1 cellular context compared by ENCODE assay signal in the genomic region with DNA sequence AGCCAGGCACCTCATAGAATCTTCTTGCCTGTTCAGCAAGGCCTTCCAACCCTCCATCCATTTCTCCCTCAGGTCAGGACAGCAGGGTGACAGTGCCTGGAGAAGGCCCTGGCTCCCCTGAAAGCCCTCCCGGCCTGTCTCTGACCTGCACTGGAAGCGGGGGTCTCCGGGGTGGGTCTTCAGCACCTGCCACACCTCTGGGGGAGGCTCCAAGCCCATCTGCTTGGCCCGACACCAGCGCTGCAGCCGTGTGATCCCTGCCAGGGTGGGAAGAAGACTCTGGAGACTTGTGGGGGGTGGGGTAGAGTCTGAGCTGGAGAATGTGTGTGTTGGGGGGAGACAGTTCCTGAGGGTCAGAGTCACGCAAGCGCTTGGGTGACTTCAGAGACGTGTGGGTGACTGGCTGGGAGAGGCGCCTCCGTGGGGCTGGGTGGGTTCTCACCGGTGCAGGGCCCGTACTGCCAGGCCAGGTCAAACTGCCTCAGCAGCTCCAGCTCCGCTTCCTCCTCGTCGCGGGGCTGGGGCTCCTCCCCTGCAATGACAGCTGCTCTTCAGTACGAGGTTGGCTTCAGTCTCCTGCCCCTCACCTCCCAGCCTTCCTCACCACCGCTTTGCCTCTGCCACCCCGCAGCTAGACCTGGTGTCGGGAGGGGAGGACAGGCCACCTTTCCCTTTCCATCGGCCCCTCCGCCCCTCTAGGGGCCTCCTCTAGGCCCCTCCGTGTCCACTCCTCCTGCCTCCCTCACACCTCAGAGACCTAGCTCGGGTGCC.
TF ChIP-seq lines count a peak whose summit lies in the region.

No MANE protein-coding gene starts in this region.

TF ChIP-seq in K562, 482 proteins besides CTCF, POLR2A, EP300 and RAD21 (continues in another document):
- peak; percentile 6; the same call in 1 of the 2 replicates for TF ChIP-seq ARID1B (IDR thresholded peaks at IDR 0.05)
- TF ChIP-seq FOXO4 (CRISPR knock-in tag; IDR thresholded peaks at IDR 0.05), result 0 out of 2 replicates have a peak, but pooled peaks have one; percentile 62
- TF ChIP-seq CREBBP (IDR thresholded peaks at IDR 0.05; ENCODE audit: low read depth, low read length), result no peak
- TF ChIP-seq, protein P1, sequence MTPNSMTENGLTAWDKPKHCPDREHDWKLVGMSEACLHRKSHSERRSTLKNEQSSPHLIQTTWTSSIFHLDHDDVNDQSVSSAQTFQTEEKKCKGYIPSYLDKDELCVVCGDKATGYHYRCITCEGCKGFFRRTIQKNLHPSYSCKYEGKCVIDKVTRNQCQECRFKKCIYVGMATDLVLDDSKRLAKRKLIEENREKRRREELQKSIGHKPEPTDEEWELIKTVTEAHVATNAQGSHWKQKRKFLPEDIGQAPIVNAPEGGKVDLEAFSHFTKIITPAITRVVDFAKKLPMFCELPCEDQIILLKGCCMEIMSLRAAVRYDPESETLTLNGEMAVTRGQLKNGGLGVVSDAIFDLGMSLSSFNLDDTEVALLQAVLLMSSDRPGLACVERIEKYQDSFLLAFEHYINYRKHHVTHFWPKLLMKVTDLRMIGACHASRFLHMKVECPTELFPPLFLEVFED (CRISPR knock-in tag; conservative IDR thresholded peaks at IDR 0.05), result no peak
- TF ChIP-seq NR2F6 (CRISPR knock-in tag; IDR thresholded peaks at IDR 0.05), result no peak
- no peak for TF ChIP-seq STAT5A (IDR thresholded peaks at IDR 0.05; ENCODE audit: borderline replicate concordance, low read length)
- no peak for TF ChIP-seq GMEB1 (CRISPR knock-in tag; IDR thresholded peaks at IDR 0.05)
- TF ChIP-seq RAD51 (IDR thresholded peaks at IDR 0.05; ENCODE audit: borderline replicate concordance, low read depth), result no peak
- TF ChIP-seq ARID4B (CRISPR knock-in tag; IDR thresholded peaks at IDR 0.05), result peak; percentile 87
- TF ChIP-seq YY1 (IDR thresholded peaks at IDR 0.05; ENCODE audit: borderline replicate concordance in 1 of 3, control insufficient read depth in 1 of 3, extremely low read depth in 1 of 3, insufficient read depth in 3 of 3, insufficient read length in 1 of 3, insufficient replicate concordance in 2 of 3, low read depth in 1 of 3, low read length in 2 of 3), result no peak
- no peak for TF ChIP-seq HDAC8 (tag; IDR thresholded peaks at IDR 0.05)
- no peak for TF ChIP-seq HMGN3 (IDR thresholded peaks at IDR 0.05; ENCODE audit: borderline replicate concordance, extremely low read depth, insufficient read length, low read depth, low read length)
- TF ChIP-seq KLF16 (IDR thresholded peaks at IDR 0.05), result no peak
- no peak for TF ChIP-seq SAFB2 (IDR thresholded peaks at IDR 0.05; ENCODE audit: borderline replicate concordance, low read depth, low read length, severe bottlenecking)
- TF ChIP-seq SRSF9 (IDR thresholded peaks at IDR 0.05; ENCODE audit: borderline replicate concordance, low read depth, low read length), result no peak
- no peak for TF ChIP-seq TARDBP (IDR thresholded peaks at IDR 0.05)
- TF ChIP-seq ZNF830 (CRISPR knock-in tag; IDR thresholded peaks at IDR 0.05), result 0 out of 2 replicates have a peak, but pooled peaks have one; percentile 74
- no peak for TF ChIP-seq THAP7 (CRISPR knock-in tag; IDR thresholded peaks at IDR 0.05)
- no peak for TF ChIP-seq HINFP (tag; conservative IDR thresholded peaks at IDR 0.05; ENCODE audit: low read depth)
- TF ChIP-seq ATF1 (CRISPR knock-in tag; IDR thresholded peaks at IDR 0.05), result no peak
- TF ChIP-seq ATF1 (tag; IDR thresholded peaks at IDR 0.05), result no peak
- TF ChIP-seq SOX6 (IDR thresholded peaks at IDR 0.05), result no peak
- TF ChIP-seq LARP7 (IDR thresholded peaks at IDR 0.05), result 0 out of 2 replicates have a peak, but pooled peaks have one; percentile 46
- TF ChIP-seq SNIP1 (IDR thresholded peaks at IDR 0.05; ENCODE audit: low read depth), result no peak
- TF ChIP-seq GATAD2A (IDR thresholded peaks at IDR 0.05), result no peak
- peak; percentile 62; the same call in 1 of the 2 replicates for TF ChIP-seq SMARCA5 (IDR thresholded peaks at IDR 0.05)
- TF ChIP-seq ZNF609 (CRISPR knock-in tag; IDR thresholded peaks at IDR 0.05; ENCODE audit: borderline replicate concordance), result no peak
- no peak for TF ChIP-seq ZNF140 (CRISPR knock-in tag; IDR thresholded peaks at IDR 0.05)
- no peak for TF ChIP-seq TCFL5 (CRISPR knock-in tag; conservative IDR thresholded peaks at IDR 0.05)
- 0 out of 2 replicates have a peak, but pooled peaks have one; percentile 46 for TF ChIP-seq HLTF (IDR thresholded peaks at IDR 0.05)
- no peak for TF ChIP-seq ZC3H11A (IDR thresholded peaks at IDR 0.05; ENCODE audit: low read depth, low read length)
- TF ChIP-seq HES1 (IDR thresholded peaks at IDR 0.05; ENCODE audit: low read depth), result no peak
- no peak for TF ChIP-seq TAL1 (IDR thresholded peaks at IDR 0.05)
- no peak for TF ChIP-seq HNRNPH1 (optimal IDR thresholded peaks at IDR 0.05; ENCODE audit: low read depth, low read length)
- TF ChIP-seq TSC22D4 (tag; IDR thresholded peaks at IDR 0.05), result no peak
- TF ChIP-seq TFE3 (CRISPR knock-in tag; IDR thresholded peaks at IDR 0.05), result no peak
- no peak for TF ChIP-seq ZNF197 (CRISPR knock-in tag; IDR thresholded peaks at IDR 0.05; ENCODE audit: low read depth)
- no peak for TF ChIP-seq ZBTB8A (IDR thresholded peaks at IDR 0.05; ENCODE audit: partially characterized antibody)
- no peak for TF ChIP-seq RBM34 (IDR thresholded peaks at IDR 0.05; ENCODE audit: borderline replicate concordance, insufficient read depth, low read length)
- TF ChIP-seq NONO (IDR thresholded peaks at IDR 0.05; ENCODE audit: low read depth in 2 of 2, low read length in 1 of 2), result no peak
